Comparison of ENCODE assay signal across 8 cellular contexts in the genomic region with DNA sequence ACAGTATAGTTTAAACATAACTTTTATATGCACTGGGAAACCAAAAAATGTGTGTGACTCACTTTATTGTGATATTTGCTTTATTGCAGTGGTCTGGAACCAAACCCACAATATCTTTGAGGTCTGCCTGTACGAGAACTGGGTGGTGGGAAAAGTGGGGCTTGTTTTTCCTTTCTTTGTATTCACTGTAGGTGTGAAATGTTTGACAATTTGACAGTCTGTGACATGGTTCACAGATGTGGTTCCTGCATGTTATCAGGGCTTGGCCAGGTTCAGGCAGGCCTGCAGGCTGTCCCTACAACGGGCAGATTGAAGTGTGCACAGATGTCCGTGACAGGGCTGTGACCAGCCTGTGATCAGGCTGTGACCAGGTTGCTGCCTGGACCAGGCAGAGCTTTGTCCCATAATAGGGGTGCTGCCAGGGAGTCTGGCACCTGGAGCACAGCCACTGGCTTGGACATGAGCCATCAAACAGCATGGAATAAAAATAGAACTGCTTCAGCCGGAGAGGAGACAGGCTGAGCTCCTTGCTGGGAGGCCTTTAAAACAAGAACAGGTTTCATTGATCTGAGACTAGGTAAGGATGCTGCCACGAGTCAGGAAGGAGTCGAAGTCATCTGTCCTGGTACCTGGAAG.
DNase-seq lines count a peak whose midpoint lies in the region; ATAC-seq, FAIRE-seq and TF ChIP-seq lines count a peak whose summit lies in the region.

No MANE protein-coding gene starts in this region.

- WGBS in thyroid gland, 2 donors = 37 to 43% methylated on average over 6 of the region's 6 CpGs

- DNase-seq in stimulated activated CD4-positive, alpha-beta T cell treated with anti-CD3 and anti-CD28 coated beads, Interleukin-15, amount 100 ng/mL, for 24 hours = peak; percentile 41
- no peak for DNase-seq in stimulated activated CD4-positive, alpha-beta T cell treated with anti-CD3 and anti-CD28 coated beads, Interleukin-1b, Interleukin-23, amount 100 ng/mL, for 48 hours
- DNase-seq in activated T-cell treated with anti-CD3 and anti-CD28 coated beads, Interleukin-2, amount 50 U/mL, for 1 hour = peak; percentile 53
- peak; percentile 87 for DNase-seq in left ventricle myocardium superior
- peak; percentile 92 to 95 for DNase-seq in thyroid gland
- no peak for DNase-seq in GM12891 (ENCODE audit: insufficient read length, low spot score)
- DNase-seq in KG1 (lab: John Stamatoyannopoulos, UW) = no peak

- peaks cover 12 to 15% of the 10 kb centered on the region in 2 donors for H3K4me1 ChIP-seq in thyroid gland

- H3K9me3 ChIP-seq in thyroid gland = no peaks in the 10 kb centered on the region

- no peak overlapping the region for H3K4me3 ChIP-seq in thyroid gland (replicated peaks in 1 of 3)

- no peaks in the 10 kb centered on the region for H3K36me3 ChIP-seq in thyroid gland

- no peak for FAIRE-seq in GM12891 (lab: Jason Lieb, UNC)

- no peaks in the 10 kb centered on the region for H3K27me3 ChIP-seq in thyroid gland

- peak overlapping the region; percentile 41 to 68 (median 57) for H3K27ac ChIP-seq in thyroid gland

- TF ChIP-seq CTCF in thyroid gland (IDR thresholded peaks at IDR 0.05) = no peak

- intact Hi-C loops in left ventricle myocardium superior (cut with micrococcal nuclease) = no loop called here
- intact Hi-C loops in thyroid gland (cut with DNase I) = no loop called here

- ATAC-seq in left ventricle myocardium superior (peak; percentile 83), GM18519 (IDR thresholded peaks at IDR 0.05; ENCODE audit: low FRiP score, unreplicated experiment) (no peak)

- TF ChIP-seq POLR2A in thyroid gland (IDR thresholded peaks at IDR 0.05) (peak in 1 of 2 donors; percentile 47), GM12891 (IDR thresholded peaks at IDR 0.05; ENCODE audit: low read depth, low read length) (no peak)

TF ChIP-seq in GM12891, 5 proteins besides CTCF, POLR2A, EP300 and RAD21:
- no peak for TF ChIP-seq POU2F2 (IDR thresholded peaks at IDR 0.05; ENCODE audit: low read depth, low read length)
- TF ChIP-seq POLR2AphosphoS5 (IDR thresholded peaks at IDR 0.05; ENCODE audit: low read depth, low read length) = no peak
- TF ChIP-seq PAX5 (IDR thresholded peaks at IDR 0.05; ENCODE audit: insufficient read depth, low read length, severe bottlenecking) = no peak
- TF ChIP-seq SPI1 (IDR thresholded peaks at IDR 0.05; ENCODE audit: low read depth, low read length) = no peak
- no peak for TF ChIP-seq TAF1 (IDR thresholded peaks at IDR 0.05; ENCODE audit: low read depth, low read length)

Comparison
In these comparisons a context has a peak if more than half of its experiments do, and no peak if none do; other contexts are left out.
1. DNase-seq: peak in stimulated activated CD4-positive, alpha-beta T cell treated with anti-CD3 and anti-CD28 coated beads, Interleukin-15, amount 100 ng/mL, for 24 hours (single experiment), activated T-cell treated with anti-CD3 and anti-CD28 coated beads, Interleukin-2, amount 50 U/mL, for 1 hour (single experiment), left ventricle myocardium superior (single experiment) and thyroid gland (2 of 2); none in stimulated activated CD4-positive, alpha-beta T cell treated with anti-CD3 and anti-CD28 coated beads, Interleukin-1b, Interleukin-23, amount 100 ng/mL, for 48 hours (single experiment), GM12891 (single experiment) and KG1 (single experiment).